In genomic region chr19:41238244-41238643, GRCh38 we compare ENCODE assay signal across 17 cellular contexts. TPM values are rescaled to one million over a fixed set of nuclear protein-coding genes. Genes with fewer than 3 reads are reported as not detected.
DNase-seq lines count a peak whose midpoint lies in the region; ATAC-seq, FAIRE-seq and TF ChIP-seq lines count a peak whose summit lies in the region.
"Had no signal": no experiment of that assay in that cellular context is flagged by ENCODE, and none has a peak within 500 bp of the region (broad histone marks: within the 10 kb centered on the region; RNA-seq: fewer than 3 reads in every experiment).

No MANE protein-coding gene starts in this region.

- H3K27ac Mint-ChIP-seq in HFFc6, result peak overlapping the region; percentile 54
- H3K27ac Mint-ChIP-seq in dendritic cell treated with granulocyte-macrophage colony-stimulating factor and Interleukin-4, amounts not matched to agents 40 ng/mL and 50 ng/mL, for 4 days, result peak overlapping the region; percentile 12
- peak overlapping the region; percentile 56 for H3K27ac Mint-ChIP-seq in stimulated activated effector memory CD8-positive, alpha-beta T cell treated with anti-CD3 and anti-CD28 coated beads, Interleukin-12 subunit alpha, Interleukin-12 subunit beta, amount 100 ng/mL, for 72 hours
- H3K27ac Mint-ChIP-seq: IgD-negative memory B cell had no signal

- H3K9me3 Mint-ChIP-seq in HFFc6, result no peaks in the 10 kb centered on the region
- no peaks in the 10 kb centered on the region for H3K9me3 Mint-ChIP-seq in dendritic cell treated with granulocyte-macrophage colony-stimulating factor and Interleukin-4, amounts not matched to agents 40 ng/mL and 50 ng/mL, for 4 days
- H3K9me3 Mint-ChIP-seq in stimulated activated effector memory CD8-positive, alpha-beta T cell treated with anti-CD3 and anti-CD28 coated beads, Interleukin-12 subunit alpha, Interleukin-12 subunit beta, amount 100 ng/mL, for 72 hours, result no peaks in the 10 kb centered on the region
- H3K9me3 Mint-ChIP-seq: CD4-positive, alpha-beta memory T cell; IgD-negative memory B cell had no signal

- no peaks in the 10 kb centered on the region; the same call in 1 of the 2 replicates for H3K4me1 Mint-ChIP-seq in HFFc6 (ENCODE audit: low read depth)
- peaks cover 25% of the 10 kb centered on the region for H3K4me1 Mint-ChIP-seq in dendritic cell treated with granulocyte-macrophage colony-stimulating factor and Interleukin-4, amounts not matched to agents 40 ng/mL and 50 ng/mL, for 4 days (ENCODE audit: low read depth)
- no peaks in the 10 kb centered on the region for H3K4me1 Mint-ChIP-seq in stimulated activated effector memory CD8-positive, alpha-beta T cell treated with anti-CD3 and anti-CD28 coated beads, Interleukin-12 subunit alpha, Interleukin-12 subunit beta, amount 100 ng/mL, for 72 hours
- H3K4me1 Mint-ChIP-seq: CD4-positive, alpha-beta memory T cell; IgD-negative memory B cell had no signal

- intact Hi-C loops in dendritic cell treated with granulocyte-macrophage colony-stimulating factor and Interleukin-4, amounts not matched to agents 40 ng/mL and 50 ng/mL, for 4 days (cut with micrococcal nuclease), result no loop called here

- no peak for FAIRE-seq in urothelium cell line (lab: Jason Lieb, UNC)
- FAIRE-seq: G401.6, GM12891, H54 had no signal

- peaks cover 15% of the 10 kb centered on the region for H3K27me3 Mint-ChIP-seq in HFFc6 (ENCODE audit: insufficient read depth)
- peaks cover 11% of the 10 kb centered on the region for H3K27me3 Mint-ChIP-seq in dendritic cell treated with granulocyte-macrophage colony-stimulating factor and Interleukin-4, amounts not matched to agents 40 ng/mL and 50 ng/mL, for 4 days

- DNase-seq in Ammon's horn (ENCODE audit: low spot score) (peak; percentile 35), HFFc6 (no peak), occipital lobe (lab: John Stamatoyannopoulos, UW) (no peak), NCI-H526 (lab: John Stamatoyannopoulos, UW) (no peak), urothelium cell line (ENCODE audit: low spot score) (no peak)
- no peak for DNase-seq in stimulated activated effector memory CD8-positive, alpha-beta T cell treated with anti-CD3 and anti-CD28 coated beads, Interleukin-12 subunit alpha, Interleukin-12 subunit beta, amount 100 ng/mL, for 72 hours (ENCODE audit: low spot score in 2 of 2)
- DNase-seq: AML-193; CD4-positive, alpha-beta memory T cell; DMS79 treated with DMSO at 0.1 percent for 48 hours; EL; GM23248 had no signal

- no peak overlapping the region; the same call in 1 of the 2 replicates for H3K4me3 Mint-ChIP-seq in HFFc6
- no peak overlapping the region for H3K4me3 Mint-ChIP-seq in dendritic cell treated with granulocyte-macrophage colony-stimulating factor and Interleukin-4, amounts not matched to agents 40 ng/mL and 50 ng/mL, for 4 days
- H3K4me3 Mint-ChIP-seq in stimulated activated effector memory CD8-positive, alpha-beta T cell treated with anti-CD3 and anti-CD28 coated beads, Interleukin-12 subunit alpha, Interleukin-12 subunit beta, amount 100 ng/mL, for 72 hours, result no peak overlapping the region
- H3K4me3 Mint-ChIP-seq: CD4-positive, alpha-beta memory T cell; IgD-negative memory B cell had no signal

- H3K36me3 Mint-ChIP-seq in HFFc6 (ENCODE audit: low read depth), result peaks cover 13% of the 10 kb centered on the region
- H3K36me3 Mint-ChIP-seq in dendritic cell treated with granulocyte-macrophage colony-stimulating factor and Interleukin-4, amounts not matched to agents 40 ng/mL and 50 ng/mL, for 4 days (ENCODE audit: low read depth), result no peaks in the 10 kb centered on the region
- H3K36me3 Mint-ChIP-seq in stimulated activated effector memory CD8-positive, alpha-beta T cell treated with anti-CD3 and anti-CD28 coated beads, Interleukin-12 subunit alpha, Interleukin-12 subunit beta, amount 100 ng/mL, for 72 hours, result no peaks in the 10 kb centered on the region
- H3K36me3 Mint-ChIP-seq: CD4-positive, alpha-beta memory T cell; IgD-negative memory B cell had no signal

- no peak for ATAC-seq in stimulated activated effector memory CD8-positive, alpha-beta T cell treated with anti-CD3 and anti-CD28 coated beads, Interleukin-12 subunit alpha, Interleukin-12 subunit beta, amount 100 ng/mL, for 72 hours
- ATAC-seq: HCT116 had no signal

- TF ChIP-seq CTCF in HFFc6 (IDR thresholded peaks at IDR 0.05), result no peak

RNA-seq across cellular contexts. Expression of gene AXL, which starts 19.2 kb away (rescaled TPM):
- total RNA-seq in HFFc6 (2021; fragmentation: NEBNext Ultra II Directional; extraction: Animal tissue kit (Norgen Biotek cat#: 25700)), result 100 to 1,000 TPM; 419 to 474 (median 458) TPM
- 9.2 TPM for total RNA-seq in occipital lobe

RNA-seq across cellular contexts. Expression of gene HNRNPUL1, which starts 25.9 kb away (rescaled TPM):
- total RNA-seq in HFFc6 (2021; fragmentation: NEBNext Ultra II Directional; extraction: Animal tissue kit (Norgen Biotek cat#: 25700)), result 100 to 1,000 TPM; 176 to 245 (median 234) TPM
- total RNA-seq in occipital lobe, result 64.7 TPM

RNA-seq across cellular contexts. Expression of gene CYP2S1, which starts 45.2 kb away (rescaled TPM):
- 1 to 10 TPM in 3 of 6 experiments, under 1 TPM in 3; 0.65 to 1.6 (median 1.1) TPM for total RNA-seq in HFFc6 (2021; fragmentation: NEBNext Ultra II Directional; extraction: Animal tissue kit (Norgen Biotek cat#: 25700))
- 1.4 TPM for total RNA-seq in occipital lobe
- total RNA-seq: GM23248 had no signal

Comparison
In these comparisons a context has a peak if more than half of its experiments do, and no peak if none do; other contexts are left out.
1. RNA of gene AXL, which starts 19.2 kb away (total RNA-seq): 419 to 474 TPM in HFFc6; 9.2 TPM in occipital lobe (single experiment); every median in the first group is over 10 times any median in the second.
2. Peak in every context shown above with its lines, with median percentiles within 50 percentile points of each other: H3K27ac Mint-ChIP-seq.